1 cellular context compared by ENCODE assay signal in the genomic region with DNA sequence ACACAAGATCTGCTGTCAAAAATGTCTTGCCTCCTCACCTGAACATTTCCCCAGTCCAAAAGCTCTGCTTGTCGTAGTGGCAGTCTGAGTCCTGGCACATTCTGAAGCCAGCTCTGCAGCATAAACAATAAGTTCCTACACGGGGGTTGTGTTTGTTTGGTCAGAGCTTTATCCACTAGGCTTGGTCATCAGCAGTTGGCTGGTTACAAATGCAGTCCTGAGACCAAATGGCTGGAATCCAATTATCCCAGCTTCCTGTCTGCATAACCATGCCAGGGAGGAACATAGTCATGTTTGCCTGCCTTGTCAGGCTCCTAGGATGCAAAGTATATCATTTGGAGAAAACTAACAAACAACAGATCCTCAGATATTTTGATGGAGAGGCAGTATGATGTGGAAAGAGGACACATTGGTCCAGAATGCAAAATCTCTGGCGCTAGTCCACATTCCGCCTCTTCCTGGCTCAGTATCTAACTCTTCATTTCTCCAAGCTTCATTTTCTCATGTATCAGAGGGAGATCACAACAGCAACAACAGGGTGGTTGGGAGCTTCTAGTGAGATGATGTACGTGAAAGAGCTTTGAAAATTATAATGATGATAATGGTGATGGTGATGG.
TF ChIP-seq lines count a peak whose summit lies in the region.

No MANE protein-coding gene starts in this region.

TF ChIP-seq in endothelial cell of umbilical vein, 7 proteins besides CTCF, POLR2A, EP300 and RAD21:
- TF ChIP-seq JUN (IDR thresholded peaks at IDR 0.05; ENCODE audit: borderline replicate concordance, insufficient read depth, insufficient read length, low read depth), result no peak
- peak; percentile 45 for TF ChIP-seq FOS (IDR thresholded peaks at IDR 0.05; ENCODE audit: borderline replicate concordance, insufficient read depth, low read length)
- peak; percentile 59 for TF ChIP-seq POLR2AphosphoS5 (IDR thresholded peaks at IDR 0.05; ENCODE audit: insufficient read depth, low read depth, low read length)
- no peak for TF ChIP-seq MYC (IDR thresholded peaks at IDR 0.05; ENCODE audit: low read depth, low read length)
- peak; percentile 19 for TF ChIP-seq GATA2 (IDR thresholded peaks at IDR 0.05; ENCODE audit: insufficient read depth, insufficient read length, low read depth, low read length)
- no peak for TF ChIP-seq EZH2 (IDR thresholded peaks at IDR 0.05; ENCODE audit: borderline replicate concordance, low read depth, low read length, severe bottlenecking)
- TF ChIP-seq, protein P1, sequence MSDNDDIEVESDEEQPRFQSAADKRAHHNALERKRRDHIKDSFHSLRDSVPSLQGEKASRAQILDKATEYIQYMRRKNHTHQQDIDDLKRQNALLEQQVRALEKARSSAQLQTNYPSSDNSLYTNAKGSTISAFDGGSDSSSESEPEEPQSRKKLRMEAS (IDR thresholded peaks at IDR 0.05; ENCODE audit: insufficient read depth, insufficient read length), result no peak
